In the genomic region with DNA sequence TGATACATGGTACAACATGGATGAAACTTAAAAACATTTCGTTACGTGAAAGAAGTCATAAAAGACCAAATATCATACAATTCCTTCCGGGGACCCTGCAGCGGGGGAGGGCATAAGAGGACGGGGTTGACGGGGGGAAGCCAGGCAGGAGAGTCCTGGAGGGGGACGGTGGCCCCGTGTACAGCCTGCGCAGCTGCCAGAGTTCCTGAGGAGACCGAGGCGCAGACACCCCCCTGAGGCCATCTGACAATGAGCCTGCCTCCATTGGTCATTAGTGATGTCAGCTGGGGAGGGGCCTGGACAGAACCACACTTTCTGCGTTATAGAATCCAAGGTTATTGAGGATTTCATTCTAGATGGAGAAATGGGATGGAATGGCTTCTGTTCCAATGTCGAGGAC, we compare ENCODE assay signal across 1 cellular context.
A peak's percentile ranks its signal among the peaks of the same experiment; 100 is the strongest.
TF ChIP-seq lines count a peak whose summit lies in the region.

No MANE protein-coding gene starts in this region.

TF ChIP-seq in K562, 482 proteins besides CTCF, POLR2A, EP300 and RAD21 (continued from another document):
- TF ChIP-seq CHAMP1 (IDR thresholded peaks at IDR 0.05) (no peak), ASH1L (IDR thresholded peaks at IDR 0.05; ENCODE audit: borderline replicate concordance, low read depth, partially characterized antibody) (no peak), ATF1 (CRISPR knock-in tag; IDR thresholded peaks at IDR 0.05) (no peak), ATF1 (tag; IDR thresholded peaks at IDR 0.05) (no peak), NRF1 (conservative IDR thresholded peaks at IDR 0.05 in 1 of 2, IDR thresholded peaks at IDR 0.05 in 1 of 2) (peak; percentile 52 to 55), CREB1 (IDR thresholded peaks at IDR 0.05) (no peak), CREB1 (CRISPR knock-in tag; IDR thresholded peaks at IDR 0.05) (no peak), ZNF444 (CRISPR knock-in tag; IDR thresholded peaks at IDR 0.05) (no peak), KDM4B (IDR thresholded peaks at IDR 0.05; ENCODE audit: borderline replicate concordance in 2 of 2, low read depth in 1 of 2) (no peak), XRCC4 (IDR thresholded peaks at IDR 0.05; ENCODE audit: extremely low read depth, insufficient read depth, insufficient read length) (no peak), SPI1 (IDR thresholded peaks at IDR 0.05; ENCODE audit: borderline replicate concordance, low read depth, low read length) (no peak), NR3C1 (CRISPR knock-in tag; IDR thresholded peaks at IDR 0.05) (no peak)
- TF ChIP-seq, protein P1, sequence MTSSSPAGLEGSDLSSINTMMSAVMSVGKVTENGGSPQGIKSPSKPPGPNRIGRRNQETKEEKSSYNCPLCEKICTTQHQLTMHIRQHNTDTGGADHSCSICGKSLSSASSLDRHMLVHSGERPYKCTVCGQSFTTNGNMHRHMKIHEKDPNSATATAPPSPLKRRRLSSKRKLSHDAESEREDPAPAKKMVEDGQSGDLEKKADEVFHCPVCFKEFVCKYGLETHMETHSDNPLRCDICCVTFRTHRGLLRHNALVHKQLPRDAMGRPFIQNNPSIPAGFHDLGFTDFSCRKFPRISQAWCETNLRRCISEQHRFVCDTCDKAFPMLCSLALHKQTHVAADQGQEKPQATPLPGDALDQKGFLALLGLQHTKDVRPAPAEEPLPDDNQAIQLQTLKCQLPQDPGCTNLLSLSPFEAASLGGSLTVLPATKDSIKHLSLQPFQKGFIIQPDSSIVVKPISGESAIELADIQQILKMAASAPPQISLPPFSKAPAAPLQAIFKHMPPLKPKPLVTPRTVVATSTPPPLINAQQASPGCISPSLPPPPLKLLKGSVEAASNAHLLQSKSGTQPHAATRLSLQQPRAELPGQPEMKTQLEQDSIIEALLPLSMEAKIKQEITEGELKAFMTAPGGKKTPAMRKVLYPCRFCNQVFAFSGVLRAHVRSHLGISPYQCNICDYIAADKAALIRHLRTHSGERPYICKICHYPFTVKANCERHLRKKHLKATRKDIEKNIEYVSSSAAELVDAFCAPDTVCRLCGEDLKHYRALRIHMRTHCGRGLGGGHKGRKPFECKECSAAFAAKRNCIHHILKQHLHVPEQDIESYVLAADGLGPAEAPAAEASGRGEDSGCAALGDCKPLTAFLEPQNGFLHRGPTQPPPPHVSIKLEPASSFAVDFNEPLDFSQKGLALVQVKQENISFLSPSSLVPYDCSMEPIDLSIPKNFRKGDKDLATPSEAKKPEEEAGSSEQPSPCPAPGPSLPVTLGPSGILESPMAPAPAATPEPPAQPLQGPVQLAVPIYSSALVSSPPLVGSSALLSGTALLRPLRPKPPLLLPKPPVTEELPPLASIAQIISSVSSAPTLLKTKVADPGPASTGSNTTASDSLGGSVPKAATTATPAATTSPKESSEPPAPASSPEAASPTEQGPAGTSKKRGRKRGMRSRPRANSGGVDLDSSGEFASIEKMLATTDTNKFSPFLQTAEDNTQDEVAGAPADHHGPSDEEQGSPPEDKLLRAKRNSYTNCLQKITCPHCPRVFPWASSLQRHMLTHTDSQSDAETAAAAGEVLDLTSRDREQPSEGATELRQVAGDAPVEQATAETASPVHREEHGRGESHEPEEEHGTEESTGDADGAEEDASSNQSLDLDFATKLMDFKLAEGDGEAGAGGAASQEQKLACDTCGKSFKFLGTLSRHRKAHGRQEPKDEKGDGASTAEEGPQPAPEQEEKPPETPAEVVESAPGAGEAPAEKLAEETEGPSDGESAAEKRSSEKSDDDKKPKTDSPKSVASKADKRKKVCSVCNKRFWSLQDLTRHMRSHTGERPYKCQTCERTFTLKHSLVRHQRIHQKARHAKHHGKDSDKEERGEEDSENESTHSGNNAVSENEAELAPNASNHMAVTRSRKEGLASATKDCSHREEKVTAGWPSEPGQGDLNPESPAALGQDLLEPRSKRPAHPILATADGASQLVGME (CRISPR knock-in tag; IDR thresholded peaks at IDR 0.05) = no peak
- TF ChIP-seq, protein P2, sequence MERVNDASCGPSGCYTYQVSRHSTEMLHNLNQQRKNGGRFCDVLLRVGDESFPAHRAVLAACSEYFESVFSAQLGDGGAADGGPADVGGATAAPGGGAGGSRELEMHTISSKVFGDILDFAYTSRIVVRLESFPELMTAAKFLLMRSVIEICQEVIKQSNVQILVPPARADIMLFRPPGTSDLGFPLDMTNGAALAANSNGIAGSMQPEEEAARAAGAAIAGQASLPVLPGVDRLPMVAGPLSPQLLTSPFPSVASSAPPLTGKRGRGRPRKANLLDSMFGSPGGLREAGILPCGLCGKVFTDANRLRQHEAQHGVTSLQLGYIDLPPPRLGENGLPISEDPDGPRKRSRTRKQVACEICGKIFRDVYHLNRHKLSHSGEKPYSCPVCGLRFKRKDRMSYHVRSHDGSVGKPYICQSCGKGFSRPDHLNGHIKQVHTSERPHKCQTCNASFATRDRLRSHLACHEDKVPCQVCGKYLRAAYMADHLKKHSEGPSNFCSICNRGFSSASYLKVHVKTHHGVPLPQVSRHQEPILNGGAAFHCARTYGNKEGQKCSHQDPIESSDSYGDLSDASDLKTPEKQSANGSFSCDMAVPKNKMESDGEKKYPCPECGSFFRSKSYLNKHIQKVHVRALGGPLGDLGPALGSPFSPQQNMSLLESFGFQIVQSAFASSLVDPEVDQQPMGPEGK (CRISPR knock-in tag; IDR thresholded peaks at IDR 0.05; ENCODE audit: borderline replicate concordance) = no peak
- TF ChIP-seq, protein P3, sequence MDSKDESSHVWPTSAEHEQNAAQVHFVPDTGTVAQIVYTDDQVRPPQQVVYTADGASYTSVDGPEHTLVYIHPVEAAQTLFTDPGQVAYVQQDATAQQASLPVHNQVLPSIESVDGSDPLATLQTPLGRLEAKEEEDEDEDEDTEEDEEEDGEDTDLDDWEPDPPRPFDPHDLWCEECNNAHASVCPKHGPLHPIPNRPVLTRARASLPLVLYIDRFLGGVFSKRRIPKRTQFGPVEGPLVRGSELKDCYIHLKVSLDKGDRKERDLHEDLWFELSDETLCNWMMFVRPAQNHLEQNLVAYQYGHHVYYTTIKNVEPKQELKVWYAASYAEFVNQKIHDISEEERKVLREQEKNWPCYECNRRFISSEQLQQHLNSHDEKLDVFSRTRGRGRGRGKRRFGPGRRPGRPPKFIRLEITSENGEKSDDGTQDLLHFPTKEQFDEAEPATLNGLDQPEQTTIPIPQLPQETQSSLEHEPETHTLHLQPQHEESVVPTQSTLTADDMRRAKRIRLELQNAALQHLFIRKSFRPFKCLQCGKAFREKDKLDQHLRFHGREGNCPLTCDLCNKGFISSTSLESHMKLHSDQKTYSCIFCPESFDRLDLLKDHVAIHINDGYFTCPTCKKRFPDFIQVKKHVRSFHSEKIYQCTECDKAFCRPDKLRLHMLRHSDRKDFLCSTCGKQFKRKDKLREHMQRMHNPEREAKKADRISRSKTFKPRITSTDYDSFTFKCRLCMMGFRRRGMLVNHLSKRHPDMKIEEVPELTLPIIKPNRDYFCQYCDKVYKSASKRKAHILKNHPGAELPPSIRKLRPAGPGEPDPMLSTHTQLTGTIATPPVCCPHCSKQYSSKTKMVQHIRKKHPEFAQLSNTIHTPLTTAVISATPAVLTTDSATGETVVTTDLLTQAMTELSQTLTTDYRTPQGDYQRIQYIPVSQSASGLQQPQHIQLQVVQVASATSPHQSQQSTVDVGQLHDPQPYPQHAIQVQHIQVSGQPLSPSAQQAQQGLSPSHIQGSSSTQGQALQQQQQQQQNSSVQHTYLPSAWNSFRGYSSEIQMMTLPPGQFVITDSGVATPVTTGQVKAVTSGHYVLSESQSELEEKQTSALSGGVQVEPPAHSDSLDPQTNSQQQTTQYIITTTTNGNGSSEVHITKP (IDR thresholded peaks at IDR 0.05; ENCODE audit: partially characterized antibody) = peak; percentile 65
